Comparison of ENCODE assay signal across 9 cellular contexts in genomic region chr17:57370051-57370581, GRCh38.
DNase-seq lines count a peak whose midpoint lies in the region; ATAC-seq and TF ChIP-seq lines count a peak whose summit lies in the region.
"Had no signal": no experiment of that assay in that cellular context is flagged by ENCODE, and none has a peak within 500 bp of the region (broad histone marks: within the 10 kb centered on the region; RNA-seq: fewer than 3 reads in every experiment).

No MANE protein-coding gene starts in this region.

- ATAC-seq in activated CD4-positive, CD25-positive, alpha-beta regulatory T cell treated with anti-CD3 and anti-CD28 coated beads, Interleukin-2, amount 50 U/mL, for 24 hours: no peak

- no peak overlapping the region; the same call in 1 of the 2 replicates for H3K9ac ChIP-seq in GM23248

- CTCF ChIA-PET in RWPE1 (lab: Yijun Ruan, JAX): no interaction called here

- in situ Hi-C loops in GM23248 (cut with MboI): no loop called here

- 0 out of 2 replicates have a peak, but pooled peaks cover 4% of the 10 kb centered on the region for H3F3A ChIP-seq in GM23248 (ENCODE audit: insufficient read depth)

- no peaks in the 10 kb centered on the region for H3K36me3 ChIP-seq in GM23248 (ENCODE audit: low read depth)

- H3K4me2 ChIP-seq in GM23248 (ENCODE audit: unreplicated experiment): peak overlapping the region; percentile 19

- POLR2A ChIA-PET in RWPE1 (lab: Yijun Ruan, JAX; ENCODE audit: low non-redundant PET): no interaction called here

- peak; percentile 12 for DNase-seq in AG09319 (ENCODE audit: extremely low read depth, low read depth)
- peak; percentile 71 for DNase-seq in GM23248
- peak; percentile 85 for DNase-seq in RWPE1 (ENCODE audit: low spot score)
- DNase-seq in kidney glomerular epithelial cell (lab: John Stamatoyannopoulos, UW): peak; percentile 84
- no peak for DNase-seq in amygdala (lab: John Stamatoyannopoulos, UW)
- no peak for DNase-seq in NCI-H345 (lab: John Stamatoyannopoulos, UW)
- DNase-seq in NCI-H510A treated with DMSO at 0.1 percent for 48 hours (lab: John Stamatoyannopoulos, UW): no peak
- DNase-seq: SJCRH30 had no signal

- peaks cover 18% of the 10 kb centered on the region for H3K4me1 ChIP-seq in GM23248 (ENCODE audit: insufficient read depth)

- H3K4me3 ChIP-seq in GM23248: no peak overlapping the region
- H3K4me3 ChIP-seq: SJCRH30 had no signal

- H3K9me3 ChIP-seq in GM23248 (ENCODE audit: low read depth): no peaks in the 10 kb centered on the region

- H4K20me1 ChIP-seq in GM23248 (ENCODE audit: insufficient read depth): no peaks in the 10 kb centered on the region

- H3K27ac ChIP-seq in GM23248 (peak overlapping the region; percentile 48), RWPE1 (peak overlapping the region; percentile 92)
- H3K27ac ChIP-seq: SJCRH30 had no signal

- H3K27me3 ChIP-seq in GM23248 (replicated peaks; ENCODE audit: insufficient read depth): no peaks in the 10 kb centered on the region
- H3K27me3 ChIP-seq: SJCRH30 had no signal

- no peak for TF ChIP-seq CTCF in AG09319 (IDR thresholded peaks at IDR 0.05; ENCODE audit: low read depth, low read length)
- TF ChIP-seq CTCF in RWPE1 (conservative IDR thresholded peaks at IDR 0.05; ENCODE audit: low read depth): no peak

- no peaks in the 10 kb centered on the region for H3K79me2 ChIP-seq in GM23248 (ENCODE audit: insufficient read depth)

- 76 to 80% methylated on average over 6 of the region's 6 CpGs for WGBS in GM23248 (ENCODE audit: low coverage in 1 of 2, low lambda C conversion rate in 2 of 2, missing lambda C conversion rate in 2 of 2), 2 experiments

- no peaks in the 10 kb centered on the region for H3K9me2 ChIP-seq in GM23248 (ENCODE audit: insufficient read depth)

- H2AFZ ChIP-seq in GM23248: peak overlapping the region; percentile 2; the same call in 1 of the 2 replicates

Comparison
In these comparisons a context has a peak if more than half of its experiments do, and no peak if none do; other contexts are left out.
1. DNase-seq: peak in AG09319 (single experiment), GM23248 (single experiment), RWPE1 (single experiment) and kidney glomerular epithelial cell (single experiment); none in amygdala (0 of 56), NCI-H345 (single experiment) and NCI-H510A treated with DMSO at 0.1 percent for 48 hours (single experiment).